6 cellular contexts compared by ENCODE assay signal in genomic region chr14:20454359-20454644, GRCh38. TPM values are rescaled to one million over a fixed set of nuclear protein-coding genes. Genes with fewer than 3 reads are reported as not detected.
DNase-seq lines count a peak whose midpoint lies in the region; ATAC-seq lines count a peak whose summit lies in the region.

No MANE protein-coding gene starts in this region.

- H3K4me1 ChIP-seq in BLaER1 treated with 17β-estradiol and CSF1 and Interleukin-3, amounts not matched to agents 10 nM and 100 nM, result peaks cover 43 to 59% (median 50%) of the 10 kb centered on the region in 10 experiments
- peaks cover 4 to 6% of the 10 kb centered on the region in 2 experiments for H3K4me1 ChIP-seq in trophoblast cell (ENCODE audit: control insufficient read depth in 1 of 2, insufficient read depth in 2 of 2, low read length in 2 of 2)

- no peaks in the 10 kb centered on the region for H3K9me3 ChIP-seq in BLaER1 treated with 17β-estradiol and CSF1 and Interleukin-3, amounts not matched to agents 10 nM and 100 nM (replicated peaks in 1 of 11)
- no peaks in the 10 kb centered on the region for H3K9me3 ChIP-seq in trophoblast cell (ENCODE audit: insufficient read depth, low read depth, low read length)

- no peaks in the 10 kb centered on the region for H3K27me3 ChIP-seq in BLaER1 treated with 17β-estradiol and CSF1 and Interleukin-3, amounts not matched to agents 10 nM and 100 nM
- H3K27me3 ChIP-seq in trophoblast cell (ENCODE audit: insufficient read depth, low read length), result no peaks in the 10 kb centered on the region

- no peak overlapping the region for H2BK12ac ChIP-seq in trophoblast cell (ENCODE audit: low read length)

- DNase-seq in NCI-H187 treated with DMSO at 0.1 percent for 48 hours (lab: John Stamatoyannopoulos, UW) (peak; percentile 53), trophoblast cell (no peak), NCI-H226 (no peak)
- no peak for DNase-seq in central memory CD8-positive, alpha-beta T cell (ENCODE audit: low spot score in 2 of 2)

- peak overlapping the region; percentile 61 for H2BK120ac ChIP-seq in trophoblast cell (ENCODE audit: insufficient read depth, low read length, poor library complexity)

- H4K12ac ChIP-seq in trophoblast cell (ENCODE audit: low read depth, low read length), result peak overlapping the region; percentile 82

- no peak overlapping the region for H3K4ac ChIP-seq in trophoblast cell (ENCODE audit: low read depth, low read length)

- H4K8ac ChIP-seq in trophoblast cell (ENCODE audit: low read depth, low read length), result peak overlapping the region; percentile 91

- peaks cover 66 to 78% (median 71%) of the 10 kb centered on the region in 11 experiments for H3K36me3 ChIP-seq in BLaER1 treated with 17β-estradiol and CSF1 and Interleukin-3, amounts not matched to agents 10 nM and 100 nM
- peaks cover 27 to 42% of the 10 kb centered on the region in 2 experiments for H3K36me3 ChIP-seq in trophoblast cell (ENCODE audit: control insufficient read depth in 1 of 2, insufficient read depth in 2 of 2, low read length in 2 of 2)

- H3K9ac ChIP-seq in BLaER1 treated with 17β-estradiol and CSF1 and Interleukin-3, amounts not matched to agents 10 nM and 100 nM, result peak overlapping the region; percentile 91 to 98 (median 93)
- peak overlapping the region; percentile 92 for H3K9ac ChIP-seq in trophoblast cell (ENCODE audit: low read length)

- peaks cover 0 to 35% (median 19%) of the 10 kb centered on the region in 11 experiments; a peak in 15 of 22 replicates for H4K20me1 ChIP-seq in BLaER1 treated with 17β-estradiol and CSF1 and Interleukin-3, amounts not matched to agents 10 nM and 100 nM

- WGBS in trophoblast cell (ENCODE audit: extremely low coverage, insufficient coverage, insufficient read length), result no CpG with 5 or more reads among the region's 17 CpGs

- peak overlapping the region; percentile 88 to 98 (median 93) for H3K4me2 ChIP-seq in BLaER1 treated with 17β-estradiol and CSF1 and Interleukin-3, amounts not matched to agents 10 nM and 100 nM
- peak overlapping the region; percentile 91 for H3K4me2 ChIP-seq in trophoblast cell (ENCODE audit: low read length)

- no peak overlapping the region for H2AK5ac ChIP-seq in trophoblast cell (ENCODE audit: low read length)

- H3K9me3 Mint-ChIP-seq in central memory CD8-positive, alpha-beta T cell, result no peaks in the 10 kb centered on the region

- H3K79me1 ChIP-seq in trophoblast cell (ENCODE audit: low read length), result peaks cover 12% of the 10 kb centered on the region

- peak; percentile 45 for ATAC-seq in GM21737 (IDR thresholded peaks at IDR 0.05; ENCODE audit: unreplicated experiment)
- ATAC-seq in central memory CD8-positive, alpha-beta T cell (replicated peaks; ENCODE audit: extremely low read depth, poor library complexity, severe bottlenecking), result peak; percentile 63

- peaks cover 10% of the 10 kb centered on the region for H3K79me2 ChIP-seq in trophoblast cell (ENCODE audit: control insufficient read depth, insufficient read depth, low read length, poor library complexity)

- H3K4me3 Mint-ChIP-seq in central memory CD8-positive, alpha-beta T cell, result no peak overlapping the region

- peak overlapping the region; percentile 90 to 97 (median 95) for H3K27ac ChIP-seq in BLaER1 treated with 17β-estradiol and CSF1 and Interleukin-3, amounts not matched to agents 10 nM and 100 nM
- peak overlapping the region; percentile 83 for H3K27ac ChIP-seq in trophoblast cell (ENCODE audit: low read depth, low read length)

- peaks cover 46% of the 10 kb centered on the region for H3K36me3 Mint-ChIP-seq in central memory CD8-positive, alpha-beta T cell (ENCODE audit: insufficient read depth)

- peaks cover 6% of the 10 kb centered on the region for H3K4me1 Mint-ChIP-seq in central memory CD8-positive, alpha-beta T cell

- H3K4me3 ChIP-seq in BLaER1 treated with 17β-estradiol and CSF1 and Interleukin-3, amounts not matched to agents 10 nM and 100 nM, result peak overlapping the region; percentile 76 to 99 (median 84)
- peak overlapping the region; percentile 89 for H3K4me3 ChIP-seq in trophoblast cell (ENCODE audit: low read depth, low read length)

- peak overlapping the region; percentile 75 for H2BK5ac ChIP-seq in trophoblast cell (ENCODE audit: low read depth, low read length, poor library complexity)

- H4K91ac ChIP-seq in trophoblast cell (ENCODE audit: low read depth, low read length), result peak overlapping the region; percentile 84

- no peak overlapping the region for H3K23ac ChIP-seq in trophoblast cell (ENCODE audit: low read length)

- no peak overlapping the region for H3K27ac Mint-ChIP-seq in central memory CD8-positive, alpha-beta T cell (ENCODE audit: low read depth)

- H3K14ac ChIP-seq in trophoblast cell (ENCODE audit: low read length), result peak overlapping the region; percentile 81

- H2AFZ ChIP-seq in trophoblast cell (ENCODE audit: insufficient read depth, low read length, poor library complexity), result peak overlapping the region; percentile 86

- H3K27me3 Mint-ChIP-seq in central memory CD8-positive, alpha-beta T cell, result no peaks in the 10 kb centered on the region

- peak overlapping the region; percentile 78 for H3K18ac ChIP-seq in trophoblast cell (ENCODE audit: low read length)

RNA-seq across cellular contexts. Expression of gene OSGEP, which starts 0.3 kb away (rescaled TPM):
- polyA plus RNA-seq in trophoblast cell (2013), result 14.7 and 15.6 TPM in 2 replicates

RNA-seq across cellular contexts. Expression of gene APEX1, which starts 0.7 kb away (rescaled TPM):
- 178 and 184 TPM in 2 replicates for polyA plus RNA-seq in trophoblast cell (2013)

RNA-seq across cellular contexts. Expression of gene PIP4P1, which starts 6.9 kb away (rescaled TPM):
- 22.1 and 23.5 TPM in 2 replicates for polyA plus RNA-seq in trophoblast cell (2013)

RNA-seq across cellular contexts. Expression of gene PNP, which starts 14.9 kb away (rescaled TPM):
- polyA plus RNA-seq in trophoblast cell (2013), result 40.7 and 41.3 TPM in 2 replicates

RNA-seq across cellular contexts. Expression of gene KLHL33, which starts 18.3 kb away (rescaled TPM):
- polyA plus RNA-seq in trophoblast cell (2013), result not detected in 2 replicates
